17 cellular contexts compared by ENCODE assay signal in the genomic region with DNA sequence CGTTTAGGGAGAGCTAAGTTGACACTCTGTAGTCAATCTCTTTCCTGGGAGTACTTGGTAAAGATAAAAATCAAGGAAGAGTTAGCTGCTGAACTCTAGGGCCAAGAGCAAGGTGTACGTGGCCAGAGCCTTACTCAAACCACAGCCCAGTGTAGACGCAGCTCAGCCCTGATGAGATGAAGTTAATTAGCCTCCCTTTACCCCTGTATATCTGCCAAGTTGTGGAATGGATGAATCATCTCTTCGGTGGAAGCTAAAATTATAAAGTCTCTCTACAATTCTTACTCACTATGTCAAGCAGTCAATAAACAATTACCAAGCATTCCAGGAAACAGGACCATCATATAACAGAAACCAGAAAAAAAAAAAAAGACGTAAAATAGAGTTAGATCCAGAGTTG.
DNase-seq lines count a peak whose midpoint lies in the region; ATAC-seq, FAIRE-seq and TF ChIP-seq lines count a peak whose summit lies in the region.
"Had no signal": no experiment of that assay in that cellular context is flagged by ENCODE, and none has a peak within 500 bp of the region (broad histone marks: within the 10 kb centered on the region; RNA-seq: fewer than 3 reads in every experiment).

No MANE protein-coding gene starts in this region.

- no peak overlapping the region for H2AK5ac ChIP-seq in mesendoderm (ENCODE audit: low read length)

- no peak for ATAC-seq in GM23338
- 0 out of 2 replicates have a peak, but pooled peaks have one; percentile 30 for ATAC-seq in WTC11
- ATAC-seq in foreskin keratinocyte, result peak; percentile 83
- no peak for ATAC-seq in HG03159 (IDR thresholded peaks at IDR 0.05; ENCODE audit: unreplicated experiment)
- ATAC-seq: sciatic nerve had no signal

- no peak overlapping the region for H2BK5ac ChIP-seq in mesendoderm (ENCODE audit: low read length)

- H3K27ac Mint-ChIP-seq in GM23338 (no peak overlapping the region), WTC11 (no peak overlapping the region)

- CTCF ChIA-PET in WTC11 (lab: Charles Lee), result interaction anchor here (1.0 kb wide), 1 partner anchor 380 kb away, joined by 4 read pairs; no protein-coding TSS in a partner anchor

- H3K79me1 ChIP-seq in mesendoderm (ENCODE audit: low read length), result no peaks in the 10 kb centered on the region

- no peak overlapping the region for H3K23ac ChIP-seq in mesendoderm (ENCODE audit: low read length)

- POLR2A ChIA-PET in WTC11 (lab: Charles Lee), result no interaction called here

- no peaks in the 10 kb centered on the region for H3K4me1 Mint-ChIP-seq in GM23338
- H3K4me1 Mint-ChIP-seq in WTC11, result no peaks in the 10 kb centered on the region

- no peaks in the 10 kb centered on the region for H3K36me3 Mint-ChIP-seq in GM23338 (ENCODE audit: low read depth)
- H3K36me3 Mint-ChIP-seq in WTC11, result no peaks in the 10 kb centered on the region

- no peaks in the 10 kb centered on the region for H4K20me1 ChIP-seq in GM23338 (replicated peaks; ENCODE audit: insufficient read depth)

- H3K4me3 ChIP-seq in AG09309 (ENCODE audit: control insufficient read depth, low read depth, low read length), result no peak overlapping the region
- H3K4me3 ChIP-seq in GM23338, result no peak overlapping the region
- no peak overlapping the region for H3K4me3 ChIP-seq in mesendoderm (ENCODE audit: low read length)

- H3K4me2 ChIP-seq in GM23338, result no peak overlapping the region
- H3K4me2 ChIP-seq in mesendoderm (ENCODE audit: low read length), result no peak overlapping the region

- H3F3A ChIP-seq in GM23338 (replicated peaks; ENCODE audit: low read depth), result no peaks in the 10 kb centered on the region

- H3K27me3 ChIP-seq in GM23338 (ENCODE audit: insufficient read depth) (no peaks in the 10 kb centered on the region), foreskin keratinocyte (no peaks in the 10 kb centered on the region), mesendoderm (ENCODE audit: insufficient read depth, low read length, poor library complexity) (no peaks in the 10 kb centered on the region)
- H3K27me3 ChIP-seq: brain microvascular endothelial cell had no signal

- 100% methylated on average over 1 of the region's 5 CpGs for WGBS in mesendoderm (ENCODE audit: extremely low coverage, insufficient coverage, low lambda C conversion rate)

- H2AFZ ChIP-seq in GM23338, result peak overlapping the region; percentile 3; the same call in 1 of the 2 replicates

- H3K4me1 ChIP-seq in GM23338 (ENCODE audit: insufficient read depth) (no peaks in the 10 kb centered on the region), foreskin keratinocyte (peaks cover 6% of the 10 kb centered on the region), mesendoderm (ENCODE audit: control insufficient read depth, low read depth, low read length) (peaks cover 2% of the 10 kb centered on the region)

- H3K27ac ChIP-seq in GM23338 (ENCODE audit: low read depth) (no peak overlapping the region), foreskin keratinocyte (no peak overlapping the region), mesendoderm (ENCODE audit: low read depth, low read length) (no peak overlapping the region)
- H3K27ac ChIP-seq: brain microvascular endothelial cell had no signal

- H3K9me3 Mint-ChIP-seq in GM23338, result no peaks in the 10 kb centered on the region
- no peaks in the 10 kb centered on the region for H3K9me3 Mint-ChIP-seq in WTC11

- no peak overlapping the region for H2BK15ac ChIP-seq in mesendoderm (replicated peaks; ENCODE audit: low read depth)

- H3K18ac ChIP-seq in mesendoderm (ENCODE audit: low read length), result no peak overlapping the region

- H4K8ac ChIP-seq in mesendoderm (ENCODE audit: low read depth, low read length), result no peak overlapping the region

- no peaks in the 10 kb centered on the region for H3K79me2 ChIP-seq in GM23338 (replicated peaks; ENCODE audit: insufficient read depth)
- no peaks in the 10 kb centered on the region for H3K79me2 ChIP-seq in mesendoderm (ENCODE audit: control insufficient read depth, insufficient read depth, low read length)

- no peak overlapping the region for H3K9ac ChIP-seq in mesendoderm (ENCODE audit: low read length)

- peak; percentile 17 for DNase-seq in AG09309 (ENCODE audit: low read depth)
- DNase-seq in GM23338 (ENCODE audit: low spot score), result no peak
- DNase-seq in WTC11 (ENCODE audit: low spot score), result no peak
- peak; percentile 49 to 72 for DNase-seq in foreskin keratinocyte
- DNase-seq in H54 (ENCODE audit: insufficient read length, low spot score), result no peak
- no peak for DNase-seq in mesendoderm
- no peak for DNase-seq in NCI-H526 treated with DMSO at 0.1 percent for 48 hours (lab: John Stamatoyannopoulos, UW)
- DNase-seq: activated CD8-positive, alpha-beta memory T cell treated with anti-CD3 and anti-CD28 coated beads for 24 hours; AML-193; brain microvascular endothelial cell; DMS153; foreskin melanocyte; NCI-H187; NCI-H524; stimulated activated naive CD4-positive, alpha-beta T cell treated with Interleukin-2 at 50 U/mL for 16 hours had no signal

- no peak overlapping the region for H3K4me3 Mint-ChIP-seq in GM23338
- H3K4me3 Mint-ChIP-seq in WTC11, result no peak overlapping the region

- H3K4ac ChIP-seq in mesendoderm (ENCODE audit: low read depth, low read length), result no peak overlapping the region

- no peak for TF ChIP-seq POLR2A in H54 (IDR thresholded peaks at IDR 0.05; ENCODE audit: low read depth, low read length)

- no peak for TF ChIP-seq CTCF in AG09309 (IDR thresholded peaks at IDR 0.05; ENCODE audit: control insufficient read depth, insufficient read depth, low read depth, low read length, missing control alignments)
- no peak for TF ChIP-seq CTCF in GM23338 (conservative IDR thresholded peaks at IDR 0.05; ENCODE audit: low read depth in 2 of 2)
- TF ChIP-seq CTCF in WTC11 (IDR thresholded peaks at IDR 0.05), result no peak
- TF ChIP-seq CTCF in foreskin keratinocyte (conservative IDR thresholded peaks at IDR 0.05), result no peak

- H3K36me3 ChIP-seq in GM23338 (ENCODE audit: insufficient read depth), result no peaks in the 10 kb centered on the region
- H3K36me3 ChIP-seq in mesendoderm (ENCODE audit: control insufficient read depth, insufficient read depth, low read length), result no peaks in the 10 kb centered on the region
- H3K36me3 ChIP-seq: brain microvascular endothelial cell had no signal

- no peak for FAIRE-seq in H54 (lab: Jason Lieb, UNC)

- H3K27me3 Mint-ChIP-seq in GM23338 (ENCODE audit: insufficient read depth, low read depth, poor library complexity), result no peaks in the 10 kb centered on the region
- peaks cover under 1% of the 10 kb centered on the region; the same call in 1 of the 2 replicates for H3K27me3 Mint-ChIP-seq in WTC11 (ENCODE audit: low read depth)

- no peak overlapping the region for H2BK120ac ChIP-seq in mesendoderm (ENCODE audit: low read depth, low read length)

- H4K5ac ChIP-seq in mesendoderm (ENCODE audit: low read length), result no peak overlapping the region

- H3K56ac ChIP-seq in mesendoderm (ENCODE audit: low read length), result no peak overlapping the region

- H3K9me2 ChIP-seq in GM23338 (ENCODE audit: insufficient read depth), result no peaks in the 10 kb centered on the region

TF ChIP-seq in GM23338, 12 proteins besides CTCF, POLR2A, EP300 and RAD21 (continues in another document):
- TF ChIP-seq EZH2 (IDR thresholded peaks at IDR 0.05; ENCODE audit: low read depth, unreplicated experiment) (no peak), JUNB (IDR thresholded peaks at IDR 0.05; ENCODE audit: unreplicated experiment) (no peak), EZH2phosphoT487 (IDR thresholded peaks at IDR 0.05; ENCODE audit: unreplicated experiment) (no peak)
- TF ChIP-seq, protein P1, sequence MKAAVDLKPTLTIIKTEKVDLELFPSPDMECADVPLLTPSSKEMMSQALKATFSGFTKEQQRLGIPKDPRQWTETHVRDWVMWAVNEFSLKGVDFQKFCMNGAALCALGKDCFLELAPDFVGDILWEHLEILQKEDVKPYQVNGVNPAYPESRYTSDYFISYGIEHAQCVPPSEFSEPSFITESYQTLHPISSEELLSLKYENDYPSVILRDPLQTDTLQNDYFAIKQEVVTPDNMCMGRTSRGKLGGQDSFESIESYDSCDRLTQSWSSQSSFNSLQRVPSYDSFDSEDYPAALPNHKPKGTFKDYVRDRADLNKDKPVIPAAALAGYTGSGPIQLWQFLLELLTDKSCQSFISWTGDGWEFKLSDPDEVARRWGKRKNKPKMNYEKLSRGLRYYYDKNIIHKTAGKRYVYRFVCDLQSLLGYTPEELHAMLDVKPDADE (IDR thresholded peaks at IDR 0.05), result no peak

TF ChIP-seq in WTC11, 78 proteins besides CTCF, POLR2A, EP300 and RAD21 (continues in another document):
- TF ChIP-seq, protein P2, sequence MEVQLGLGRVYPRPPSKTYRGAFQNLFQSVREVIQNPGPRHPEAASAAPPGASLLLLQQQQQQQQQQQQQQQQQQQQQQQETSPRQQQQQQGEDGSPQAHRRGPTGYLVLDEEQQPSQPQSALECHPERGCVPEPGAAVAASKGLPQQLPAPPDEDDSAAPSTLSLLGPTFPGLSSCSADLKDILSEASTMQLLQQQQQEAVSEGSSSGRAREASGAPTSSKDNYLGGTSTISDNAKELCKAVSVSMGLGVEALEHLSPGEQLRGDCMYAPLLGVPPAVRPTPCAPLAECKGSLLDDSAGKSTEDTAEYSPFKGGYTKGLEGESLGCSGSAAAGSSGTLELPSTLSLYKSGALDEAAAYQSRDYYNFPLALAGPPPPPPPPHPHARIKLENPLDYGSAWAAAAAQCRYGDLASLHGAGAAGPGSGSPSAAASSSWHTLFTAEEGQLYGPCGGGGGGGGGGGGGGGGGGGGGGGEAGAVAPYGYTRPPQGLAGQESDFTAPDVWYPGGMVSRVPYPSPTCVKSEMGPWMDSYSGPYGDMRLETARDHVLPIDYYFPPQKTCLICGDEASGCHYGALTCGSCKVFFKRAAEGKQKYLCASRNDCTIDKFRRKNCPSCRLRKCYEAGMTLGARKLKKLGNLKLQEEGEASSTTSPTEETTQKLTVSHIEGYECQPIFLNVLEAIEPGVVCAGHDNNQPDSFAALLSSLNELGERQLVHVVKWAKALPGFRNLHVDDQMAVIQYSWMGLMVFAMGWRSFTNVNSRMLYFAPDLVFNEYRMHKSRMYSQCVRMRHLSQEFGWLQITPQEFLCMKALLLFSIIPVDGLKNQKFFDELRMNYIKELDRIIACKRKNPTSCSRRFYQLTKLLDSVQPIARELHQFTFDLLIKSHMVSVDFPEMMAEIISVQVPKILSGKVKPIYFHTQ (CRISPR knock-in tag; IDR thresholded peaks at IDR 0.05), result no peak
- TF ChIP-seq, protein P3, sequence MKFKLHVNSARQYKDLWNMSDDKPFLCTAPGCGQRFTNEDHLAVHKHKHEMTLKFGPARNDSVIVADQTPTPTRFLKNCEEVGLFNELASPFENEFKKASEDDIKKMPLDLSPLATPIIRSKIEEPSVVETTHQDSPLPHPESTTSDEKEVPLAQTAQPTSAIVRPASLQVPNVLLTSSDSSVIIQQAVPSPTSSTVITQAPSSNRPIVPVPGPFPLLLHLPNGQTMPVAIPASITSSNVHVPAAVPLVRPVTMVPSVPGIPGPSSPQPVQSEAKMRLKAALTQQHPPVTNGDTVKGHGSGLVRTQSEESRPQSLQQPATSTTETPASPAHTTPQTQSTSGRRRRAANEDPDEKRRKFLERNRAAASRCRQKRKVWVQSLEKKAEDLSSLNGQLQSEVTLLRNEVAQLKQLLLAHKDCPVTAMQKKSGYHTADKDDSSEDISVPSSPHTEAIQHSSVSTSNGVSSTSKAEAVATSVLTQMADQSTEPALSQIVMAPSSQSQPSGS (CRISPR knock-in tag; IDR thresholded peaks at IDR 0.05; ENCODE audit: borderline replicate concordance, low read depth), result no peak

Comparison
In these comparisons a context has a peak if more than half of its experiments do, and no peak if none do; other contexts are left out.
1. DNase-seq: peak in AG09309 (single experiment) and foreskin keratinocyte (2 of 2); none in GM23338 (single experiment), WTC11 (single experiment), H54 (single experiment), mesendoderm (single experiment) and NCI-H526 treated with DMSO at 0.1 percent for 48 hours (single experiment).
2. ATAC-seq: peak in WTC11 (single experiment) and foreskin keratinocyte (single experiment); none in GM23338 (single experiment) and HG03159 (single experiment).